In genomic region chr6:30767944-30768301, GRCh38 we compare ENCODE assay signal across 25 cellular contexts. TPM values are rescaled to one million over a fixed set of nuclear protein-coding genes. Genes with fewer than 3 reads are reported as not detected.
DNase-seq lines count a peak whose midpoint lies in the region; ATAC-seq, FAIRE-seq and TF ChIP-seq lines count a peak whose summit lies in the region.
"Had no signal": no experiment of that assay in that cellular context is flagged by ENCODE, and none has a peak within 500 bp of the region (broad histone marks: within the 10 kb centered on the region; RNA-seq: fewer than 3 reads in every experiment).

No MANE protein-coding gene starts in this region.

- CTCF ChIA-PET in HepG2 (lab: Yijun Ruan, JAX; ENCODE audit: low intra/inter-chr PET ratio, low total read pairs): no interaction called here

- no peaks in the 10 kb centered on the region for H3K9me2 ChIP-seq in hepatocyte (replicated peaks; ENCODE audit: insufficient read depth)

- H3K4me1 ChIP-seq in HepG2 (ENCODE audit: insufficient read depth, low read length) (peaks cover 91% of the 10 kb centered on the region), right lobe of liver (peaks cover 0 to 35% (median 14%) of the 10 kb centered on the region in 4 donors), RWPE2 (ENCODE audit: insufficient read depth, poor library complexity, severe bottlenecking) (peaks cover 30% of the 10 kb centered on the region), hepatocyte (ENCODE audit: insufficient read depth) (peaks cover 42% of the 10 kb centered on the region)

- no TSS peak for BruUV-seq in HepG2 (replicated peaks; lab: Mats Ljungman, UMichigan)

- TF ChIP-seq RAD21 in HepG2 (CRISPR knock-in tag; IDR thresholded peaks at IDR 0.05): no peak

- H3K4me1 Mint-ChIP-seq in stimulated activated naive CD8-positive, alpha-beta T cell treated with anti-CD3 and anti-CD28 coated beads, Interleukin-15, amount 100 ng/mL, for 72 hours: peaks cover 93% of the 10 kb centered on the region

- H3K4me3 ChIP-seq in HepG2 (replicated peaks in 1 of 3; ENCODE audit: insufficient read depth in 1 of 3, low read depth in 2 of 3, low read length in 3 of 3) (no peak overlapping the region), right lobe of liver (no peak overlapping the region), RWPE2 (ENCODE audit: severe bottlenecking) (no peak overlapping the region), hepatocyte (no peak overlapping the region)
- H3K4me3 ChIP-seq: cardiac muscle cell, GM23338, left lung, SK-N-MC, testis had no signal

- H3K79me2 ChIP-seq in HepG2 (ENCODE audit: insufficient read depth, low read length) (no peaks in the 10 kb centered on the region), hepatocyte (no peaks in the 10 kb centered on the region)
- H3K79me2 ChIP-seq: parathyroid adenoma had no signal

- in situ Hi-C loops in HepG2 (cut with HindIII; ENCODE audit: extremely low pct_ligation_motif_present, low pct_unique_long_range_greater_than_20kb): no loop called here

- H3K9ac ChIP-seq in HepG2 (ENCODE audit: insufficient read depth, low read depth, low read length): no peak overlapping the region
- H3K9ac ChIP-seq: KMS-11, parathyroid adenoma had no signal

- H3K4me2 ChIP-seq in HepG2 (ENCODE audit: low read depth, low read length) (0 out of 2 replicates have a peak overlapping the region, but pooled peaks have one; percentile 90), hepatocyte (no peak overlapping the region)
- H3K4me2 ChIP-seq: GM23338, KMS-11 had no signal

- H3K36me3 ChIP-seq in HepG2 (replicated peaks in 1 of 2; ENCODE audit: control insufficient read depth in 1 of 2, insufficient read depth in 2 of 2, low read length in 2 of 2) (no peaks in the 10 kb centered on the region), right lobe of liver (no peaks in the 10 kb centered on the region), RWPE2 (ENCODE audit: low read depth) (no peaks in the 10 kb centered on the region), hepatocyte (replicated peaks; ENCODE audit: insufficient read depth, low read depth) (no peaks in the 10 kb centered on the region)
- H3K36me3 ChIP-seq: cardiac muscle cell, left lung had no signal

- H3K27ac Mint-ChIP-seq in stimulated activated naive CD8-positive, alpha-beta T cell treated with anti-CD3 and anti-CD28 coated beads, Interleukin-15, amount 100 ng/mL, for 72 hours: peak overlapping the region; percentile 97 to 99
- H3K27ac Mint-ChIP-seq: GM23338 had no signal

- H3K9me3 ChIP-seq in HepG2 (ENCODE audit: low read length) (no peaks in the 10 kb centered on the region), right lobe of liver (no peaks in the 10 kb centered on the region), RWPE2 (ENCODE audit: severe bottlenecking) (peaks cover 2% of the 10 kb centered on the region), hepatocyte (ENCODE audit: low read depth) (no peaks in the 10 kb centered on the region)
- H3K9me3 ChIP-seq: left lung, testis had no signal

- no peak for FAIRE-seq in HepG2 (lab: Jason Lieb, UNC)
- FAIRE-seq: G401.6, GM12892, TTC549 had no signal

- H3K4me3 Mint-ChIP-seq in stimulated activated naive CD8-positive, alpha-beta T cell treated with anti-CD3 and anti-CD28 coated beads, Interleukin-15, amount 100 ng/mL, for 72 hours: peak overlapping the region; percentile 79 to 80
- H3K4me3 Mint-ChIP-seq: GM23338 had no signal

- H4K20me1 ChIP-seq in HepG2 (ENCODE audit: insufficient read depth, low read length) (no peaks in the 10 kb centered on the region), hepatocyte (ENCODE audit: insufficient read depth, poor library complexity, severe bottlenecking) (no peaks in the 10 kb centered on the region)

- H3K27ac ChIP-seq in HepG2 (ENCODE audit: extremely low read length, insufficient read depth, low read length): peak overlapping the region; percentile 98
- H3K27ac ChIP-seq in right lobe of liver: no peak overlapping the region
- H3K27ac ChIP-seq in RWPE2 (ENCODE audit: poor library complexity, severe bottlenecking): peak overlapping the region; percentile 93
- H3K27ac ChIP-seq in hepatocyte: peak overlapping the region; percentile 99
- H3K27ac ChIP-seq: HL-60, KMS-11, parathyroid adenoma, SK-N-MC, testis had no signal

- TF ChIP-seq CTCF in HepG2 (CRISPR knock-in tag; IDR thresholded peaks at IDR 0.05) (no peak), right lobe of liver (IDR thresholded peaks at IDR 0.05) (no peak), RWPE2 (IDR thresholded peaks at IDR 0.05; ENCODE audit: poor library complexity, severe bottlenecking) (no peak), hepatocyte (IDR thresholded peaks at IDR 0.05; ENCODE audit: poor library complexity) (no peak)

- peaks cover 10 to 14% of the 10 kb centered on the region in 2 donors for H3K9me3 Mint-ChIP-seq in stimulated activated naive CD8-positive, alpha-beta T cell treated with anti-CD3 and anti-CD28 coated beads, Interleukin-15, amount 100 ng/mL, for 72 hours
- H3K9me3 Mint-ChIP-seq: GM23338 had no signal

- ATAC-seq in HepG2 (no peak), right lobe of liver (no peak), RWPE2 (ENCODE audit: low read depth) (no peak)
- no peak for ATAC-seq in stimulated activated naive CD8-positive, alpha-beta T cell treated with anti-CD3 and anti-CD28 coated beads, Interleukin-15, amount 100 ng/mL, for 72 hours
- ATAC-seq: esophagus mucosa, GM23338 had no signal

- H3K27me3 ChIP-seq in HepG2 (ENCODE audit: control insufficient read depth in 1 of 2, insufficient read depth in 2 of 2, low read length in 2 of 2) (no peaks in the 10 kb centered on the region), right lobe of liver (no peaks in the 10 kb centered on the region), RWPE2 (ENCODE audit: insufficient read depth, poor library complexity, severe bottlenecking) (no peaks in the 10 kb centered on the region), hepatocyte (no peaks in the 10 kb centered on the region)
- H3K27me3 ChIP-seq: cardiac muscle cell, left lung, testis had no signal

- TF ChIP-seq POLR2A in HepG2 (IDR thresholded peaks at IDR 0.05; ENCODE audit: insufficient read depth in 1 of 2, low read depth in 2 of 2, low read length in 2 of 2): no peak
- no peak for TF ChIP-seq POLR2A in right lobe of liver (IDR thresholded peaks at IDR 0.05)

- 100% methylated on average over 1 of the region's 1 CpG for WGBS in HepG2 (ENCODE audit: low lambda C conversion rate)
- 100% methylated on average over 1 of the region's 1 CpG for WGBS in right lobe of liver (ENCODE audit: insufficient coverage, low coverage, low lambda C conversion rate, missing lambda C conversion rate)
- 93% methylated on average over 1 of the region's 1 CpG for WGBS in hepatocyte (ENCODE audit: low lambda C conversion rate, missing lambda C conversion rate)

- TF ChIP-seq EP300 in HepG2 (IDR thresholded peaks at IDR 0.05; ENCODE audit: low read depth in 2 of 2, low read length in 2 of 2) (no peak), HepG2 (CRISPR knock-in tag; IDR thresholded peaks at IDR 0.05; ENCODE audit: borderline replicate concordance) (no peak)

- no peak overlapping the region for H2AFZ ChIP-seq in HepG2 (ENCODE audit: low read length)
- H2AFZ ChIP-seq in hepatocyte: no peak overlapping the region
- H2AFZ ChIP-seq: parathyroid adenoma had no signal

- intact Hi-C loops in HepG2 (cut with micrococcal nuclease; ENCODE audit: unreplicated experiment): loop anchor here (2.0 kb wide), 1 partner anchor 61 kb away; no protein-coding TSS in a partner anchor
- intact Hi-C loops in right lobe of liver (cut with DNase I): no loop called here

- no peak for DNase-seq in HepG2 (ENCODE audit: low spot score)
- no peak for DNase-seq in right lobe of liver
- DNase-seq in RWPE2 (ENCODE audit: low spot score): no peak
- DNase-seq in hepatocyte (ENCODE audit: low spot score): no peak
- DNase-seq in stimulated activated naive CD8-positive, alpha-beta T cell treated with anti-CD3 and anti-CD28 coated beads, Interleukin-15, amount 100 ng/mL, for 72 hours: no peak
- no peak for DNase-seq in GM03348 (ENCODE audit: low spot score)
- no peak for DNase-seq in stimulated activated CD4-positive, alpha-beta T cell treated with anti-CD3 and anti-CD28 coated beads, Interleukin-4, amount 100 ng/mL, for 24 hours
- no peak for DNase-seq in superior temporal gyrus (ENCODE audit: extremely low spot score)
- DNase-seq: AML-193; left lung; NCI-H1105; NCI-H2107; NCI-H524 treated with DMSO at 0.1 percent for 48 hours; stimulated activated CD4-positive, alpha-beta T cell treated with anti-CD3 and anti-CD28 coated beads, Interleukin-2, amount 100 ng/mL, for 48 hours; testis had no signal

- H3K27me3 Mint-ChIP-seq in stimulated activated naive CD8-positive, alpha-beta T cell treated with anti-CD3 and anti-CD28 coated beads, Interleukin-15, amount 100 ng/mL, for 72 hours: no peaks in the 10 kb centered on the region

- POLR2A ChIA-PET in HepG2 (lab: Yijun Ruan, JAX): interaction anchor here (0.7 to 11.8 kb wide), 6 partner anchors 9 to 46 kb away, joined by 4 to 414 read pairs (median 42); partner anchors contain the start of genes FLOT1 and IER3

RNA-seq across cellular contexts. Expression of gene IER3, which starts 23.6 kb away (rescaled TPM):
- total RNA-seq in HepG2 (2016; rRNA removed; fragmentation: Illumina TruSeq; extraction: Trizol) (28.7 and 51.1 TPM in 2 replicates), right lobe of liver (10 to 100 TPM in 3 of 6 experiments, 1 to 10 TPM in 3; 2.8 to 72.3 (median 24.5) TPM), hepatocyte (173 and 193 TPM in 2 replicates)
- total RNA-seq in HepG2 (2016; cell fraction: cytosol; rRNA removed; fragmentation: Illumina TruSeq; extraction: Trizol; ENCODE audit: low read depth): 83.5 and 89.8 TPM in 2 replicates
- total RNA-seq in HepG2 (2016; cell fraction: insoluble cytoplasmic fraction; rRNA removed; fragmentation: Illumina TruSeq; extraction: Trizol): 25.7 and 52.1 TPM in 2 replicates
- total RNA-seq in HepG2 (2016; cell fraction: membrane; rRNA removed; fragmentation: Illumina TruSeq; extraction: Trizol): 91.3 and 101 TPM in 2 replicates
- 33.1 and 34.2 TPM in 2 replicates for total RNA-seq in HepG2 (2016; cell fraction: nucleus; rRNA removed; fragmentation: Illumina TruSeq; extraction: Trizol)
- polyA plus RNA-seq in HepG2 (2011; rRNA removed) (131 and 151 TPM in 2 replicates), hepatocyte (158 and 159 TPM in 2 replicates)
- polyA plus RNA-seq in HepG2 (2011; cell fraction: cytosol; rRNA removed): 117 TPM in 2 replicates
- 111 and 130 TPM in 2 replicates for polyA plus RNA-seq in HepG2 (2011; cell fraction: nucleus; rRNA removed)
- 130 and 313 TPM in 2 replicates for polyA plus RNA-seq in HepG2 (2012)
- 21.8 and 24.4 TPM in 2 replicates for polyA plus RNA-seq in HepG2 (2016; cell fraction: cytosol; fragmentation: Illumina TruSeq; extraction: Trizol; ENCODE audit: low read depth)
- polyA plus RNA-seq in HepG2 (2016; cell fraction: insoluble cytoplasmic fraction; fragmentation: Illumina TruSeq; extraction: Trizol; ENCODE audit: low read depth): 28.6 and 30.4 TPM in 2 replicates
- polyA plus RNA-seq in HepG2 (2016; cell fraction: membrane; fragmentation: Illumina TruSeq; extraction: Trizol; ENCODE audit: low read depth): 23.7 and 25.1 TPM in 2 replicates
- 72.1 and 79.6 TPM in 2 replicates for polyA plus RNA-seq in HepG2 (2016; cell fraction: nucleus; fragmentation: Illumina TruSeq; extraction: Trizol; ENCODE audit: insufficient read depth, low read depth)
- 19.0 and 307 TPM in 2 replicates for polyA minus RNA-seq in HepG2 (2011; rRNA and poly(A)+ RNA removed; ENCODE audit: low replicate concordance)
- polyA minus RNA-seq in HepG2 (2011; cell fraction: cytosol; rRNA and poly(A)+ RNA removed): 213 and 378 TPM in 2 replicates
- 95.2 and 99.7 TPM in 2 replicates for polyA minus RNA-seq in HepG2 (2011; cell fraction: nucleus; rRNA and poly(A)+ RNA removed)

RNA-seq across cellular contexts. Expression of gene FLOT1, which starts 25.4 kb away (rescaled TPM):
- 77.8 and 82.3 TPM in 2 replicates for total RNA-seq in HepG2 (2016; rRNA removed; fragmentation: Illumina TruSeq; extraction: Trizol)
- 113 and 115 TPM in 2 replicates for total RNA-seq in HepG2 (2016; cell fraction: cytosol; rRNA removed; fragmentation: Illumina TruSeq; extraction: Trizol; ENCODE audit: low read depth)
- 72.3 and 79.6 TPM in 2 replicates for total RNA-seq in HepG2 (2016; cell fraction: insoluble cytoplasmic fraction; rRNA removed; fragmentation: Illumina TruSeq; extraction: Trizol)
- total RNA-seq in HepG2 (2016; cell fraction: membrane; rRNA removed; fragmentation: Illumina TruSeq; extraction: Trizol): 145 and 152 TPM in 2 replicates
- total RNA-seq in HepG2 (2016; cell fraction: nucleus; rRNA removed; fragmentation: Illumina TruSeq; extraction: Trizol): 43.2 and 49.0 TPM in 2 replicates
- polyA plus RNA-seq in HepG2 (2011; rRNA removed): 130 and 150 TPM in 2 replicates
- 126 and 128 TPM in 2 replicates for polyA plus RNA-seq in HepG2 (2011; cell fraction: cytosol; rRNA removed)
- 139 and 173 TPM in 2 replicates for polyA plus RNA-seq in HepG2 (2011; cell fraction: nucleus; rRNA removed)
- 119 and 142 TPM in 2 replicates for polyA plus RNA-seq in HepG2 (2012)
- polyA plus RNA-seq in HepG2 (2016; cell fraction: cytosol; fragmentation: Illumina TruSeq; extraction: Trizol; ENCODE audit: low read depth): 217 and 220 TPM in 2 replicates
- polyA plus RNA-seq in HepG2 (2016; cell fraction: insoluble cytoplasmic fraction; fragmentation: Illumina TruSeq; extraction: Trizol; ENCODE audit: low read depth): 116 and 125 TPM in 2 replicates
- 219 and 220 TPM in 2 replicates for polyA plus RNA-seq in HepG2 (2016; cell fraction: membrane; fragmentation: Illumina TruSeq; extraction: Trizol; ENCODE audit: low read depth)
- 146 and 154 TPM in 2 replicates for polyA plus RNA-seq in HepG2 (2016; cell fraction: nucleus; fragmentation: Illumina TruSeq; extraction: Trizol; ENCODE audit: insufficient read depth, low read depth)
- polyA minus RNA-seq in HepG2 (2011; rRNA and poly(A)+ RNA removed; ENCODE audit: low replicate concordance): 102 and 133 TPM in 2 replicates
- 49.8 and 51.9 TPM in 2 replicates for polyA minus RNA-seq in HepG2 (2011; cell fraction: cytosol; rRNA and poly(A)+ RNA removed)
- polyA minus RNA-seq in HepG2 (2011; cell fraction: nucleus; rRNA and poly(A)+ RNA removed): 34.5 and 57.3 TPM in 2 replicates
- 10 to 100 TPM; 37.1 to 92.2 (median 73.5) TPM for total RNA-seq in right lobe of liver
- 93.5 and 103 TPM in 2 replicates for total RNA-seq in hepatocyte
- 144 and 148 TPM in 2 replicates for polyA plus RNA-seq in hepatocyte

RNA-seq across cellular contexts. Expression of gene TUBB, which starts 47.8 kb away (rescaled TPM):
- 911 and 1,275 TPM in 2 replicates for total RNA-seq in HepG2 (2016; rRNA removed; fragmentation: Illumina TruSeq; extraction: Trizol)
- 241 and 250 TPM in 2 replicates for total RNA-seq in HepG2 (2016; cell fraction: cytosol; rRNA removed; fragmentation: Illumina TruSeq; extraction: Trizol; ENCODE audit: low read depth)
- total RNA-seq in HepG2 (2016; cell fraction: insoluble cytoplasmic fraction; rRNA removed; fragmentation: Illumina TruSeq; extraction: Trizol): 892 and 1,275 TPM in 2 replicates
- total RNA-seq in HepG2 (2016; cell fraction: membrane; rRNA removed; fragmentation: Illumina TruSeq; extraction: Trizol): 542 and 545 TPM in 2 replicates
- total RNA-seq in HepG2 (2016; cell fraction: nucleus; rRNA removed; fragmentation: Illumina TruSeq; extraction: Trizol): 386 and 402 TPM in 2 replicates
- polyA plus RNA-seq in HepG2 (2011; rRNA removed): 980 and 1,163 TPM in 2 replicates
- polyA plus RNA-seq in HepG2 (2011; cell fraction: cytosol; rRNA removed): 853 and 1,099 TPM in 2 replicates
- polyA plus RNA-seq in HepG2 (2011; cell fraction: nucleus; rRNA removed): 241 and 246 TPM in 2 replicates
- polyA plus RNA-seq in HepG2 (2012): 478 and 597 TPM in 2 replicates
- polyA plus RNA-seq in HepG2 (2016; cell fraction: cytosol; fragmentation: Illumina TruSeq; extraction: Trizol; ENCODE audit: low read depth): 300 and 321 TPM in 2 replicates
- 2,019 and 2,085 TPM in 2 replicates for polyA plus RNA-seq in HepG2 (2016; cell fraction: insoluble cytoplasmic fraction; fragmentation: Illumina TruSeq; extraction: Trizol; ENCODE audit: low read depth)
- 586 and 657 TPM in 2 replicates for polyA plus RNA-seq in HepG2 (2016; cell fraction: membrane; fragmentation: Illumina TruSeq; extraction: Trizol; ENCODE audit: low read depth)
- polyA plus RNA-seq in HepG2 (2016; cell fraction: nucleus; fragmentation: Illumina TruSeq; extraction: Trizol; ENCODE audit: insufficient read depth, low read depth): 686 and 716 TPM in 2 replicates
- polyA minus RNA-seq in HepG2 (2011; rRNA and poly(A)+ RNA removed; ENCODE audit: low replicate concordance): 1,833 and 2,373 TPM in 2 replicates
- polyA minus RNA-seq in HepG2 (2011; cell fraction: cytosol; rRNA and poly(A)+ RNA removed): 412 and 479 TPM in 2 replicates
- 105 and 134 TPM in 2 replicates for polyA minus RNA-seq in HepG2 (2011; cell fraction: nucleus; rRNA and poly(A)+ RNA removed)
- 100 to 1,000 TPM; 150 to 268 (median 241) TPM for total RNA-seq in right lobe of liver
- 460 and 470 TPM in 2 replicates for total RNA-seq in hepatocyte
- 414 and 433 TPM in 2 replicates for polyA plus RNA-seq in hepatocyte

RNA-seq across cellular contexts. Expression of gene MDC1, which starts 50.8 kb away (rescaled TPM):
- total RNA-seq in HepG2 (2016; rRNA removed; fragmentation: Illumina TruSeq; extraction: Trizol) (8.4 and 20.5 TPM in 2 replicates), right lobe of liver (10 to 100 TPM in 4 of 6 experiments, 1 to 10 TPM in 2; 8.8 to 15.5 (median 12.1) TPM), hepatocyte (3.3 and 8.7 TPM in 2 replicates)
- 2.6 TPM in 2 replicates for total RNA-seq in HepG2 (2016; cell fraction: cytosol; rRNA removed; fragmentation: Illumina TruSeq; extraction: Trizol; ENCODE audit: low read depth)
- total RNA-seq in HepG2 (2016; cell fraction: insoluble cytoplasmic fraction; rRNA removed; fragmentation: Illumina TruSeq; extraction: Trizol): 9.0 and 18.7 TPM in 2 replicates
- 7.6 TPM in 2 replicates for total RNA-seq in HepG2 (2016; cell fraction: membrane; rRNA removed; fragmentation: Illumina TruSeq; extraction: Trizol)
- total RNA-seq in HepG2 (2016; cell fraction: nucleus; rRNA removed; fragmentation: Illumina TruSeq; extraction: Trizol): 18.3 and 20.9 TPM in 2 replicates
- polyA plus RNA-seq in HepG2 (2011; rRNA removed) (11.7 and 14.0 TPM in 2 replicates), hepatocyte (9.8 and 9.9 TPM in 2 replicates)
- polyA plus RNA-seq in HepG2 (2011; cell fraction: cytosol; rRNA removed): 4.5 and 6.7 TPM in 2 replicates
- 39.8 and 42.9 TPM in 2 replicates for polyA plus RNA-seq in HepG2 (2011; cell fraction: nucleus; rRNA removed)
- polyA plus RNA-seq in HepG2 (2012): 14.2 and 21.0 TPM in 2 replicates
- 1.2 and 1.3 TPM in 2 replicates for polyA plus RNA-seq in HepG2 (2016; cell fraction: cytosol; fragmentation: Illumina TruSeq; extraction: Trizol; ENCODE audit: low read depth)
- 13.9 and 27.7 TPM in 2 replicates for polyA plus RNA-seq in HepG2 (2016; cell fraction: insoluble cytoplasmic fraction; fragmentation: Illumina TruSeq; extraction: Trizol; ENCODE audit: low read depth)
- polyA plus RNA-seq in HepG2 (2016; cell fraction: membrane; fragmentation: Illumina TruSeq; extraction: Trizol; ENCODE audit: low read depth): 2.2 and 3.4 TPM in 2 replicates
- 66.8 and 94.4 TPM in 2 replicates for polyA plus RNA-seq in HepG2 (2016; cell fraction: nucleus; fragmentation: Illumina TruSeq; extraction: Trizol; ENCODE audit: insufficient read depth, low read depth)
- 16.6 and 29.4 TPM in 2 replicates for polyA minus RNA-seq in HepG2 (2011; rRNA and poly(A)+ RNA removed; ENCODE audit: low replicate concordance)
- polyA minus RNA-seq in HepG2 (2011; cell fraction: cytosol; rRNA and poly(A)+ RNA removed): 8.0 and 10.3 TPM in 2 replicates
- 7.6 and 9.1 TPM in 2 replicates for polyA minus RNA-seq in HepG2 (2011; cell fraction: nucleus; rRNA and poly(A)+ RNA removed)

Comparison
In these comparisons a context has a peak if more than half of its experiments do, and no peak if none do; other contexts are left out.
1. H3K27ac ChIP-seq: peak in HepG2 (single experiment), RWPE2 (single experiment) and hepatocyte (single experiment); none in right lobe of liver (0 of 3).